8 cellular contexts compared by ENCODE assay signal in the genomic region with DNA sequence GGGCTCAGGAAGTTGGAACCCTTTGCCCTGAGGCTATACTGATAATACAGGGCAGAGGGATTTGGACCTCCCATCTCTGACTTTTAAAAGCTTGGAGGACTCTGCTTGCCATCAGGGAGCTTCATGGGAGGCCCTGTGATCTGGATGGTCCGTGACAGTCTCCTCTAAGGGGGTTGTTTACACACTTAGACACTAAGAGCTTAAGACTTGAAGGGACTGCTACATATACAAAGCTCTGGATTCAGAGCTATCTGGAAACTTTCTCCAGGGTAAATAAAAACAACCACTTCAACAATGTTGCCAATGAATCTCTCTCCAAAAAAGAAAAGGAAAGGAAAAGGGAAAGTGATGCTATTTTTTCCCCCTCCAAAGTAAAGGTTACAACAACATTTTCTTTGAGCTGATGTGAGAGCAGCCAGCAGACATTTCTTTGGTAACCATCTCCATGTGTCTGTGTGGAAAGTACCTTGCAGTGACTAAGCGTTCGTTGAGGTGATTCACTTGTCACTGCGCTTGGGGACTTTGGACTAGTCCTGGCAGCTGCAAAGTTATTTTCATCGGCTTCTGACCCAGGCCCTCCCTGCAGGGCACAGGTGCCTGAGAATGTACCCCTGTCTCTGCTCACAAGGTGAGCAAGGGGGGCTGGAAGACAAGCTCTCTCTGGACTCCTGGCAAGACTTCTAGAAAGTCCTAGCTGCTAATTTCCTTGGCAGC.
A peak's percentile ranks its signal among the peaks of the same experiment; 100 is the strongest.
DNase-seq lines count a peak whose midpoint lies in the region; ATAC-seq lines count a peak whose summit lies in the region.

No MANE protein-coding gene starts in this region.

- no peaks in the 10 kb centered on the region for H3K36me3 Mint-ChIP-seq in activated CD8-positive, alpha-beta memory T cell treated with anti-CD3 and anti-CD28 coated beads, Interleukin-2, amount 10 ng/mL, durations not matched to agents 7 days and 5 days

- CTCF ChIA-PET in activated CD8-positive, alpha-beta memory T cell treated with anti-CD3 and anti-CD28 coated beads, Interleukin-2, amount 10 ng/mL, durations not matched to agents 7 days and 5 days (lab: Charles Lee): no interaction called here

- H3K4me1 Mint-ChIP-seq in activated CD8-positive, alpha-beta memory T cell treated with anti-CD3 and anti-CD28 coated beads, Interleukin-2, amount 10 ng/mL, durations not matched to agents 7 days and 5 days: no peaks in the 10 kb centered on the region

- H3K4me1 ChIP-seq in urinary bladder (ENCODE audit: insufficient read depth): peaks cover 4% of the 10 kb centered on the region

- H3K27me3 Mint-ChIP-seq in activated CD8-positive, alpha-beta memory T cell treated with anti-CD3 and anti-CD28 coated beads, Interleukin-2, amount 10 ng/mL, durations not matched to agents 7 days and 5 days: no peaks in the 10 kb centered on the region

- peaks cover 3% of the 10 kb centered on the region for H3K9me3 Mint-ChIP-seq in activated CD8-positive, alpha-beta memory T cell treated with anti-CD3 and anti-CD28 coated beads, Interleukin-2, amount 10 ng/mL, durations not matched to agents 7 days and 5 days (ENCODE audit: low read depth)

- H3K4me3 ChIP-seq in urinary bladder (ENCODE audit: low read depth, low read length): no peak overlapping the region

- ATAC-seq in GM18861 (IDR thresholded peaks at IDR 0.05; ENCODE audit: unreplicated experiment) (peak; percentile 82), HG02798 (IDR thresholded peaks at IDR 0.05; ENCODE audit: poor library complexity, unreplicated experiment) (peak; percentile 95)
- no peak for ATAC-seq in activated CD8-positive, alpha-beta memory T cell treated with anti-CD3 and anti-CD28 coated beads, Interleukin-2, amount 10 ng/mL, durations not matched to agents 7 days and 5 days

- peak; percentile 89 for DNase-seq in SW480 (ENCODE audit: low spot score)
- peak; percentile 53 for DNase-seq in kidney glomerular epithelial cell (lab: John Stamatoyannopoulos, UW)
- no peak for DNase-seq in GDM1 (lab: John Stamatoyannopoulos, UW)
- DNase-seq in activated CD8-positive, alpha-beta memory T cell treated with anti-CD3 and anti-CD28 coated beads, Interleukin-2, amount 10 ng/mL, durations not matched to agents 7 days and 5 days: no peak
- no peak for DNase-seq in UCSD-AML1 (lab: John Stamatoyannopoulos, UW; ENCODE audit: unreplicated experiment)

- H3K4me3 Mint-ChIP-seq in activated CD8-positive, alpha-beta memory T cell treated with anti-CD3 and anti-CD28 coated beads, Interleukin-2, amount 10 ng/mL, durations not matched to agents 7 days and 5 days: no peak overlapping the region

- H3K36me3 ChIP-seq in urinary bladder (ENCODE audit: insufficient read depth): no peaks in the 10 kb centered on the region

- no peak overlapping the region for H3K27ac Mint-ChIP-seq in activated CD8-positive, alpha-beta memory T cell treated with anti-CD3 and anti-CD28 coated beads, Interleukin-2, amount 10 ng/mL, durations not matched to agents 7 days and 5 days

- 28% methylated on average over 5 of the region's 5 CpGs for WGBS in urinary bladder

- peak overlapping the region; percentile 75 for H3K27ac ChIP-seq in urinary bladder (ENCODE audit: low read depth)

Comparison
In these comparisons a context has a peak if more than half of its experiments do, and no peak if none do; other contexts are left out.
1. DNase-seq: peak in SW480 (single experiment) and kidney glomerular epithelial cell (single experiment); none in GDM1 (single experiment), activated CD8-positive, alpha-beta memory T cell treated with anti-CD3 and anti-CD28 coated beads, Interleukin-2, amount 10 ng/mL, durations not matched to agents 7 days and 5 days (single experiment) and UCSD-AML1 (single experiment).